Comparison of ENCODE assay signal across 18 cellular contexts in the genomic region with DNA sequence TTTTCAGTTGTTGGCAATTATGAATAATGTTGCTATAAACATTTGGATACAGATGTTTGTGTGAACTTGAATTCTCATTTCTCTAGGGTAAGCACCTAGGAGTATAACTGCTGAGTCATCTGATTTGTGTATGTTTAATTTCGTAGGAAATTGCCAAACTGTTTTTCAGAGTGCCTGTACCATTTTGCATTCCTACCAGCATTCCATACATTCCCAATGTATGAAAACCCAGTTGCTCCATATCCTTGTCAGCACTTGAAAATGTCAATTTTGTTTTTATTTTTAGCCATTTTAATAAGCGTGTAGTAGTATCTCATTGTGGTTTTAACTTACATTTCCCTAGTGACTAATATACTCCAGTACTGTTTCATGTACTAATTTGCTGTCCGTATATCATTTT.
A peak's percentile ranks its signal among the peaks of the same experiment; 100 is the strongest.
DNase-seq lines count a peak whose midpoint lies in the region; ATAC-seq and TF ChIP-seq lines count a peak whose summit lies in the region.
"Had no signal": no experiment of that assay in that cellular context is flagged by ENCODE, and none has a peak within 500 bp of the region (broad histone marks: within the 10 kb centered on the region; RNA-seq: fewer than 3 reads in every experiment).

No MANE protein-coding gene starts in this region.

- H3K4me1 ChIP-seq in suprapubic skin: peaks cover 5% of the 10 kb centered on the region

- no peak for TF ChIP-seq POLR2A in suprapubic skin (IDR thresholded peaks at IDR 0.05)

- ATAC-seq in GM21786 (IDR thresholded peaks at IDR 0.05; ENCODE audit: unreplicated experiment) (no peak), HG03108 (IDR thresholded peaks at IDR 0.05; ENCODE audit: unreplicated experiment) (no peak), GM21515 (IDR thresholded peaks at IDR 0.05; ENCODE audit: unreplicated experiment) (no peak)
- ATAC-seq: body of pancreas, left colon had no signal

- no peaks in the 10 kb centered on the region for H3K9me3 ChIP-seq in suprapubic skin
- H3K9me3 ChIP-seq: body of pancreas, esophagus squamous epithelium, mucosa of descending colon had no signal

- 81% methylated on average over 3 of the region's 3 CpGs for WGBS in suprapubic skin

- H3K27ac ChIP-seq in brain microvascular endothelial cell: no peak overlapping the region
- no peak overlapping the region for H3K27ac ChIP-seq in suprapubic skin
- H3K27ac ChIP-seq: body of pancreas, esophagus squamous epithelium had no signal

- in situ Hi-C loops in brain microvascular endothelial cell (cut with HindIII; ENCODE audit: low pct_ligation_motif_present, low sequenced_read_pairs): no loop called here

- H3K27me3 ChIP-seq in brain microvascular endothelial cell (replicated peaks): no peaks in the 10 kb centered on the region
- H3K27me3 ChIP-seq in suprapubic skin: no peaks in the 10 kb centered on the region
- H3K27me3 ChIP-seq: body of pancreas, esophagus squamous epithelium had no signal

- H3K4me3 ChIP-seq in brain microvascular endothelial cell (ENCODE audit: low read depth, low read length) (no peak overlapping the region), suprapubic skin (no peak overlapping the region)
- H3K4me3 ChIP-seq: body of pancreas, esophagus squamous epithelium, mucosa of descending colon had no signal

- TF ChIP-seq CTCF in brain microvascular endothelial cell (IDR thresholded peaks at IDR 0.05; ENCODE audit: low read depth, low read length, missing control alignments) (no peak), suprapubic skin (IDR thresholded peaks at IDR 0.05) (no peak)

- TF ChIP-seq EP300 in suprapubic skin (IDR thresholded peaks at IDR 0.05): no peak

- DNase-seq in ELR (ENCODE audit: low read depth): peak; percentile 96
- peak; percentile 72 for DNase-seq in M059J (ENCODE audit: low read depth)
- DNase-seq in brain microvascular endothelial cell: peak; percentile 54
- peak; percentile 89 for DNase-seq in iris pigment epithelial cell (ENCODE audit: low read depth)
- no peak for DNase-seq in suprapubic skin (ENCODE audit: low spot score in 2 of 2)
- DNase-seq: activated CD8-positive, alpha-beta memory T cell treated with anti-CD3 and anti-CD28 coated beads, Interleukin-2, amount 50 U/mL, for 48 hours; activated naive CD4-positive, alpha-beta T cell treated with Interleukin-2 at 50 U/mL for 16 hours; body of pancreas; C1 segment of cervical spinal cord; esophagus squamous epithelium; left colon; mucosa of descending colon; NCI-H146; NCI-H446 treated with DMSO at 0.1 percent for 48 hours; occipital lobe had no signal

- H3K36me3 ChIP-seq in brain microvascular endothelial cell (replicated peaks) (no peaks in the 10 kb centered on the region), suprapubic skin (no peaks in the 10 kb centered on the region)
- H3K36me3 ChIP-seq: esophagus squamous epithelium had no signal

Comparison
In these comparisons a context has a peak if more than half of its experiments do, and no peak if none do; other contexts are left out.
1. DNase-seq: peak in ELR (single experiment), M059J (single experiment), brain microvascular endothelial cell (single experiment) and iris pigment epithelial cell (single experiment); none in suprapubic skin (0 of 2).